In genomic region chr13:59371229-59371628, GRCh38 we compare ENCODE assay signal across 27 cellular contexts.
"Had no signal": no experiment of that assay in that cellular context is flagged by ENCODE, and none has a peak within 500 bp of the region (broad histone marks: within the 10 kb centered on the region; RNA-seq: fewer than 3 reads in every experiment).

No MANE protein-coding gene starts in this region.

- H3K36me3 Mint-ChIP-seq: stimulated activated memory B cell treated with anti-CD40 and anti-IgM and Interleukin-4, amounts not matched to agents 10 μg/mL and 1 μg/mL and 100 μg/mL, for 72 hours; stimulated activated naive B cell treated with anti-CD40 and anti-IgM and Interleukin-4, amounts not matched to agents 10 μg/mL and 1 μg/mL and 100 μg/mL, for 72 hours; type B pancreatic cell had no signal

- H3K4me1 ChIP-seq: suprapubic skin, testis, thyroid gland, tibial artery, uterus, vagina had no signal

- ATAC-seq: stimulated activated memory B cell treated with anti-CD40 and anti-IgM and Interleukin-4, amounts not matched to agents 10 μg/mL and 1 μg/mL and 100 μg/mL, for 72 hours; stimulated activated naive B cell treated with anti-CD40 and anti-IgM and Interleukin-4, amounts not matched to agents 10 μg/mL and 1 μg/mL and 100 μg/mL, for 72 hours; stimulated activated naive CD8-positive, alpha-beta T cell treated with anti-CD3 and anti-CD28 coated beads, Interleukin-15, amount 100 ng/mL, for 72 hours; stimulated activated naive CD8-positive, alpha-beta T cell treated with anti-CD3 and anti-CD28 coated beads, Interleukin-15, Interleukin-2, amounts not matched to agents 100 U/mL and 50 U/mL, for 24 hours; upper lobe of right lung had no signal

- DNase-seq: stimulated activated CD4-positive, alpha-beta T cell treated with anti-CD3 and anti-CD28 coated beads, Interleukin-2, amount 100 ng/mL, for 48 hours; stimulated activated CD4-positive, alpha-beta T cell treated with anti-CD3 and anti-CD28 coated beads, Interleukin-4, amount 100 ng/mL, for 1 hour; stimulated activated CD4-positive, alpha-beta T cell treated with anti-CD3 and anti-CD28 coated beads, Interleukin-4, amount 100 ng/mL, for 24 hours; stimulated activated CD4-positive, alpha-beta T cell treated with anti-CD3 and anti-CD28 coated beads, Interleukin-4, amount 100 ng/mL, for 4 hours; stimulated activated CD8-positive, alpha-beta memory T cell treated with anti-CD3 and anti-CD28 coated beads, Interleukin-4, amount 100 ng/mL, for 48 hours; stimulated activated naive B cell treated with anti-CD40 and anti-IgM and Interleukin-4, amounts not matched to agents 10 μg/mL and 1 μg/mL and 100 μg/mL, for 72 hours; stimulated activated naive CD4-positive, alpha-beta T cell; stimulated activated naive CD4-positive, alpha-beta T cell treated with Interleukin-2 at 50 U/mL for 16 hours; stimulated activated naive CD8-positive, alpha-beta T cell treated with anti-CD3 and anti-CD28 coated beads, Interleukin-15, amount 100 ng/mL, for 72 hours; stimulated activated naive CD8-positive, alpha-beta T cell treated with anti-CD3 and anti-CD28 coated beads, Interleukin-15, Interleukin-2, amounts not matched to agents 100 U/mL and 50 U/mL, for 24 hours; stomach; substantia nigra; testis; thyroid gland; tibial artery; transverse colon; trophoblast cell; upper lobe of left lung; upper lobe of right lung; uterus had no signal

- H3K27ac Mint-ChIP-seq: stimulated activated memory B cell treated with anti-CD40 and anti-IgM and Interleukin-4, amounts not matched to agents 10 μg/mL and 1 μg/mL and 100 μg/mL, for 72 hours; stimulated activated naive B cell treated with anti-CD40 and anti-IgM and Interleukin-4, amounts not matched to agents 10 μg/mL and 1 μg/mL and 100 μg/mL, for 72 hours; stimulated activated naive CD8-positive, alpha-beta T cell treated with anti-CD3 and anti-CD28 coated beads, Interleukin-15, amount 100 ng/mL, for 72 hours; stimulated activated naive CD8-positive, alpha-beta T cell treated with anti-CD3 and anti-CD28 coated beads, Interleukin-15, Interleukin-2, amounts not matched to agents 100 ng/mL and 50 ng/mL, for 24 hours; type B pancreatic cell had no signal

- H3K9me3 ChIP-seq: stomach, suprapubic skin, testis, thoracic aorta, thyroid gland, tibial artery, tibial nerve, transverse colon, upper lobe of left lung, upper lobe of right lung, uterus, vagina had no signal

- H3K9me3 Mint-ChIP-seq: stimulated activated memory B cell treated with anti-CD40 and anti-IgM and Interleukin-4, amounts not matched to agents 10 μg/mL and 1 μg/mL and 100 μg/mL, for 72 hours; stimulated activated naive B cell treated with anti-CD40 and anti-IgM and Interleukin-4, amounts not matched to agents 10 μg/mL and 1 μg/mL and 100 μg/mL, for 72 hours; stimulated activated naive CD8-positive, alpha-beta T cell treated with anti-CD3 and anti-CD28 coated beads, Interleukin-15, amount 100 ng/mL, for 72 hours; stimulated activated naive CD8-positive, alpha-beta T cell treated with anti-CD3 and anti-CD28 coated beads, Interleukin-15, Interleukin-2, amounts not matched to agents 100 ng/mL and 50 ng/mL, for 24 hours; type B pancreatic cell had no signal

- H3K4me3 Mint-ChIP-seq: stimulated activated memory B cell treated with anti-CD40 and anti-IgM and Interleukin-4, amounts not matched to agents 10 μg/mL and 1 μg/mL and 100 μg/mL, for 72 hours; stimulated activated naive B cell treated with anti-CD40 and anti-IgM and Interleukin-4, amounts not matched to agents 10 μg/mL and 1 μg/mL and 100 μg/mL, for 72 hours; stimulated activated naive CD8-positive, alpha-beta T cell treated with anti-CD3 and anti-CD28 coated beads, Interleukin-15, amount 100 ng/mL, for 72 hours; stimulated activated naive CD8-positive, alpha-beta T cell treated with anti-CD3 and anti-CD28 coated beads, Interleukin-15, Interleukin-2, amounts not matched to agents 100 ng/mL and 50 ng/mL, for 24 hours; type B pancreatic cell had no signal

- H3K4me1 Mint-ChIP-seq: stimulated activated memory B cell treated with anti-CD40 and anti-IgM and Interleukin-4, amounts not matched to agents 10 μg/mL and 1 μg/mL and 100 μg/mL, for 72 hours; stimulated activated naive B cell treated with anti-CD40 and anti-IgM and Interleukin-4, amounts not matched to agents 10 μg/mL and 1 μg/mL and 100 μg/mL, for 72 hours; stimulated activated naive CD8-positive, alpha-beta T cell treated with anti-CD3 and anti-CD28 coated beads, Interleukin-15, amount 100 ng/mL, for 72 hours had no signal

- H3K27me3 ChIP-seq: stomach, suprapubic skin, testis, thyroid gland, tibial artery, tibial nerve, transverse colon, upper lobe of left lung, upper lobe of right lung, uterus, vagina had no signal

- H3K4me3 ChIP-seq: stomach, suprapubic skin, testis, thoracic aorta, thyroid gland, tibial artery, tibial nerve, transverse colon, upper lobe of left lung, upper lobe of right lung, uterus, vagina had no signal

- H3K27me3 Mint-ChIP-seq: stimulated activated memory B cell treated with anti-CD40 and anti-IgM and Interleukin-4, amounts not matched to agents 10 μg/mL and 1 μg/mL and 100 μg/mL, for 72 hours had no signal

- H3K27ac ChIP-seq: stomach, suprapubic skin, testis, thoracic aorta, thyroid gland, tibial artery, tibial nerve, transverse colon, upper lobe of left lung, upper lobe of right lung, uterus, vagina had no signal

- H3K36me3 ChIP-seq: stomach, suprapubic skin, thoracic aorta, thyroid gland, tibial artery, tibial nerve, transverse colon, upper lobe of left lung, upper lobe of right lung, uterus, vagina had no signal
